Comparison of ENCODE assay signal across 8 cellular contexts in genomic region chr6:150894935-150895686, GRCh38. TPM values are rescaled to one million over a fixed set of nuclear protein-coding genes. Genes with fewer than 3 reads are reported as not detected.
DNase-seq lines count a peak whose midpoint lies in the region; ATAC-seq, FAIRE-seq and TF ChIP-seq lines count a peak whose summit lies in the region.

No MANE protein-coding gene starts in this region.

- POLR2A ChIA-PET in OCI-LY7 (lab: Charles Lee) = no interaction called here

- H3K27me3 ChIP-seq in skeletal muscle satellite cell (ENCODE audit: control insufficient read depth, insufficient read depth, low read length) (no peaks in the 10 kb centered on the region), colonic mucosa (no peaks in the 10 kb centered on the region)

- ATAC-seq in Right ventricle myocardium inferior (peak; percentile 33), HG03045 (IDR thresholded peaks at IDR 0.05; ENCODE audit: unreplicated experiment) (peak; percentile 60)

- 0 out of 2 replicates have a peak, but pooled peaks have one; percentile 20 for TF ChIP-seq CTCF in OCI-LY7 (conservative IDR thresholded peaks at IDR 0.05; ENCODE audit: low read length)
- peak; percentile 48 for TF ChIP-seq CTCF in choroid plexus epithelial cell (conservative IDR thresholded peaks at IDR 0.05; ENCODE audit: low read depth, low read length)
- TF ChIP-seq CTCF in colonic mucosa (IDR thresholded peaks at IDR 0.05) = no peak

- H3K4me2 ChIP-seq in OCI-LY7 (ENCODE audit: low read length) (no peak overlapping the region), skeletal muscle satellite cell (ENCODE audit: low read length) (peak overlapping the region; percentile 76)

- H3K9ac ChIP-seq in skeletal muscle satellite cell (ENCODE audit: low read depth, low read length) = peak overlapping the region; percentile 11
- no peak overlapping the region for H3K9ac ChIP-seq in colonic mucosa (ENCODE audit: low read depth in 2 of 2, low read length in 2 of 2)

- FAIRE-seq in RCC 7860 (lab: Jason Lieb, UNC) = no peak

- H3K9me2 ChIP-seq in OCI-LY7 (ENCODE audit: insufficient read depth, low read length) = no peaks in the 10 kb centered on the region

- H3K4me3 ChIP-seq in OCI-LY7 (ENCODE audit: low read depth, low read length, poor library complexity, severe bottlenecking) (no peak overlapping the region), choroid plexus epithelial cell (ENCODE audit: low read depth, low read length) (peak overlapping the region; percentile 41), skeletal muscle satellite cell (ENCODE audit: low read length) (peak overlapping the region; percentile 52), colonic mucosa (no peak overlapping the region)

- intact Hi-C loops in Right ventricle myocardium inferior (cut with DNase I) = no loop called here
- intact Hi-C loops in cardiac septum (cut with DNase I) = loop anchor here (5.0 kb wide), 1 partner anchor 117 kb away; no protein-coding TSS in a partner anchor
- intact Hi-C loops in OCI-LY7 (cut with micrococcal nuclease; ENCODE audit: unreplicated experiment) = loop anchor here (5.0 kb wide), 1 partner anchor 427 kb away; no protein-coding TSS in a partner anchor
- intact Hi-C loops in colonic mucosa (cut with DNase I) = loop anchor here (5.0 kb wide), 1 partner anchor 117 kb away; no protein-coding TSS in a partner anchor

- DNase-seq in Right ventricle myocardium inferior (ENCODE audit: missing footprints) (no peak), cardiac septum (ENCODE audit: low spot score) (no peak), OCI-LY7 (ENCODE audit: low spot score) (no peak), choroid plexus epithelial cell (ENCODE audit: low read depth) (peak; percentile 89), colonic mucosa (no peak), RCC 7860 (ENCODE audit: low spot score) (no peak)

- no TSS peak for BruUV-seq in OCI-LY7 (replicated peaks; lab: Mats Ljungman, UMichigan)

- no peak overlapping the region for H2AFZ ChIP-seq in OCI-LY7 (ENCODE audit: low read length)

- H3K27ac ChIP-seq in OCI-LY7 (ENCODE audit: low read depth, low read length, poor library complexity, severe bottlenecking) (no peak overlapping the region), colonic mucosa (no peak overlapping the region)

- no peaks in the 10 kb centered on the region for H4K20me1 ChIP-seq in OCI-LY7 (ENCODE audit: insufficient read depth, low read length)

- peaks cover 5% of the 10 kb centered on the region for H3K4me1 ChIP-seq in OCI-LY7 (ENCODE audit: insufficient read depth, low read length, poor library complexity, severe bottlenecking)
- peaks cover 38% of the 10 kb centered on the region for H3K4me1 ChIP-seq in skeletal muscle satellite cell (ENCODE audit: control insufficient read depth, insufficient read depth, low read length)
- no peaks in the 10 kb centered on the region for H3K4me1 ChIP-seq in colonic mucosa

- CTCF ChIA-PET in OCI-LY7 (lab: Charles Lee; ENCODE audit: unreplicated experiment) = no interaction called here

- H3K9me3 ChIP-seq in OCI-LY7 (ENCODE audit: low read length) = no peaks in the 10 kb centered on the region
- no peaks in the 10 kb centered on the region for H3K9me3 ChIP-seq in skeletal muscle satellite cell (replicated peaks; ENCODE audit: low read length)
- H3K9me3 ChIP-seq in colonic mucosa = no peaks in the 10 kb centered on the region

- H3K79me2 ChIP-seq in OCI-LY7 (ENCODE audit: insufficient read depth, low read depth, low read length) = no peaks in the 10 kb centered on the region

- H3K36me3 ChIP-seq in OCI-LY7 (ENCODE audit: insufficient read depth, low read length) (peaks cover 91% of the 10 kb centered on the region), skeletal muscle satellite cell (ENCODE audit: insufficient read depth, low read length) (peaks cover 10% of the 10 kb centered on the region), colonic mucosa (no peaks in the 10 kb centered on the region)

RNA-seq across cellular contexts. Expression of gene MTHFD1L, which starts 29.6 kb away (rescaled TPM):
- total RNA-seq in Right ventricle myocardium inferior (3.4 TPM), cardiac septum (5.3 TPM), OCI-LY7 (2022) (129 and 144 TPM in 2 replicates), colonic mucosa (10 to 100 TPM in 1 of 2 donors, 1 to 10 TPM in 1; 9.2 to 23.3 TPM)
- 59.6 and 68.4 TPM in 2 replicates for total RNA-seq in OCI-LY7 (2014; rRNA removed; shearing (Covaris generic))
- 33.0 and 33.2 TPM in 2 replicates for total RNA-seq in skeletal muscle satellite cell (2012; rRNA removed)

Comparison
In these comparisons a context has a peak if more than half of its experiments do, and no peak if none do; other contexts are left out.
1. H3K4me3 ChIP-seq: peak in choroid plexus epithelial cell (single experiment) and skeletal muscle satellite cell (single experiment); none in OCI-LY7 (single experiment) and colonic mucosa (single experiment).